ENCODE assay signal across 11 cellular contexts in the genomic region with DNA sequence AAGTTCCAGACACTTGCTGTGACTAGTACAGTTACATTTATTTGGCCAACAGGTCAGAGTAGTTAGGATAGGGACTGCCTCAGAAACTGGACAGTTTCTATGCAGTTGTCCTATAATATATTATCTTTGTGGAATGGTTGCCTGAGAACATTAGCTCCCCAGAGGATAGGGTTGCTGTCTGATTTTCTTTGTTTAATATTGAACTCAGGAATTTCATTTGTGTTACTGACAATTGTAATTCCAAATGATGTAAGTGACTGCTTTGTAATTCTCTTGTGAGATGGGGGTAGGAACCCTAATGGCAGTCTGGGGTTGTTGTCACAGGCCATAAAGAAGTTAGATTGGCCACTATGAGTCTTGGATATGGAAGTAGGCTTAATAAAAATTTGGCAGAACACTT. TPM values are rescaled to one million over a fixed set of nuclear protein-coding genes. Genes with fewer than 3 reads are reported as not detected.
DNase-seq lines count a peak whose midpoint lies in the region; ATAC-seq and TF ChIP-seq lines count a peak whose summit lies in the region.
"Had no signal": no experiment of that assay in that cellular context is flagged by ENCODE, and none has a peak within 500 bp of the region (broad histone marks: within the 10 kb centered on the region; RNA-seq: fewer than 3 reads in every experiment).

No MANE protein-coding gene starts in this region.

- H4K20me1 ChIP-seq in neural cell (ENCODE audit: insufficient read depth), result no peaks in the 10 kb centered on the region

- H3K4me1 Mint-ChIP-seq in CD4-positive, alpha-beta T cell (ENCODE audit: low read depth), result peaks cover 78% of the 10 kb centered on the region
- H3K4me1 Mint-ChIP-seq in brain, result peaks cover 40% of the 10 kb centered on the region

- H3K9ac ChIP-seq in HUES48 (ENCODE audit: low read depth, low read length), result no peak overlapping the region
- H3K9ac ChIP-seq in neural cell (ENCODE audit: low read length), result no peak overlapping the region

- no peak for TF ChIP-seq EP300 in neural cell (conservative IDR thresholded peaks at IDR 0.05; ENCODE audit: poor library complexity, severe bottlenecking)

- no peaks in the 10 kb centered on the region for H3K9me3 ChIP-seq in CD4-positive, alpha-beta T cell (ENCODE audit: control insufficient read depth, low read length)
- H3K9me3 ChIP-seq in HUES48 (ENCODE audit: control insufficient read depth, insufficient read depth, low read length) (no peaks in the 10 kb centered on the region), neural cell (ENCODE audit: low read length) (no peaks in the 10 kb centered on the region)
- H3K9me3 ChIP-seq: breast epithelium, prostate gland had no signal

- no peaks in the 10 kb centered on the region for H3F3A ChIP-seq in neural cell (ENCODE audit: insufficient read depth, low read length, poor library complexity, severe bottlenecking)

- H3K36me3 ChIP-seq in HUES48 (ENCODE audit: control insufficient read depth, insufficient read depth, low read length) (peaks cover 40% of the 10 kb centered on the region), neural cell (ENCODE audit: insufficient read depth, low read length) (no peaks in the 10 kb centered on the region)
- H3K36me3 ChIP-seq: breast epithelium, prostate gland had no signal

- no peaks in the 10 kb centered on the region for H3K27me3 Mint-ChIP-seq in CD4-positive, alpha-beta T cell
- peaks cover 8% of the 10 kb centered on the region for H3K27me3 Mint-ChIP-seq in brain

- no peaks in the 10 kb centered on the region for H3K9me3 Mint-ChIP-seq in CD4-positive, alpha-beta T cell
- H3K9me3 Mint-ChIP-seq in brain, result no peaks in the 10 kb centered on the region

- POLR2A ChIA-PET in CD4-positive, alpha-beta T cell (lab: Charles Lee), result interaction anchor here (1.1 kb wide), 1 partner anchor 207 kb away, joined by 4 read pairs; the partner anchor contains the start of gene PCNP

- TF ChIP-seq RAD21 in neural cell (conservative IDR thresholded peaks at IDR 0.05), result no peak

- H3K4me1 ChIP-seq in HUES48 (ENCODE audit: control insufficient read depth, insufficient read depth, low read length), result peaks cover 25% of the 10 kb centered on the region
- H3K4me1 ChIP-seq: breast epithelium, prostate gland had no signal

- TF ChIP-seq CTCF in CD4-positive, alpha-beta T cell (IDR thresholded peaks at IDR 0.05), result no peak
- no peak for TF ChIP-seq CTCF in brain (conservative IDR thresholded peaks at IDR 0.05)
- TF ChIP-seq CTCF in neural cell (IDR thresholded peaks at IDR 0.05; ENCODE audit: poor library complexity, severe bottlenecking), result no peak

- no peaks in the 10 kb centered on the region for H3K27me3 ChIP-seq in CD4-positive, alpha-beta T cell (ENCODE audit: control insufficient read depth, insufficient read depth, low read length)
- peaks cover 10% of the 10 kb centered on the region for H3K27me3 ChIP-seq in HUES48 (ENCODE audit: control insufficient read depth, insufficient read depth, low read length)
- no peaks in the 10 kb centered on the region for H3K27me3 ChIP-seq in neural cell (ENCODE audit: insufficient read depth, low read depth, low read length)
- H3K27me3 ChIP-seq: breast epithelium had no signal

- no peaks in the 10 kb centered on the region for H3K9me2 ChIP-seq in neural cell (ENCODE audit: insufficient read depth, low read length)

- H3K4me3 ChIP-seq in HUES48 (ENCODE audit: low read depth, low read length), result peak overlapping the region; percentile 88; the same call in 1 of the 2 replicates
- peak overlapping the region; percentile 89 for H3K4me3 ChIP-seq in neural cell (ENCODE audit: low read length)

- H3K27ac Mint-ChIP-seq in CD4-positive, alpha-beta T cell, result peak overlapping the region; percentile 100
- H3K27ac Mint-ChIP-seq in brain, result peak overlapping the region; percentile 26 to 96 (median 91)

- H3K79me2 ChIP-seq in neural cell (replicated peaks; ENCODE audit: insufficient read depth, low read length), result peaks cover 27% of the 10 kb centered on the region

- no peak overlapping the region for H3K27ac ChIP-seq in CD4-positive, alpha-beta T cell (ENCODE audit: low read depth, low read length)
- H3K27ac ChIP-seq in HUES48 (ENCODE audit: low read depth, low read length) (no peak overlapping the region), neural cell (ENCODE audit: low read length) (no peak overlapping the region)
- H3K27ac ChIP-seq: breast epithelium had no signal

- CTCF ChIA-PET in CD4-positive, alpha-beta T cell (lab: Charles Lee), result interaction anchor here (1.8 kb wide), 1 partner anchor 22 kb away, joined by 6 read pairs; no protein-coding TSS in a partner anchor

- H3K36me3 Mint-ChIP-seq in CD4-positive, alpha-beta T cell (ENCODE audit: low read depth), result peaks cover 54% of the 10 kb centered on the region
- peaks cover 35% of the 10 kb centered on the region for H3K36me3 Mint-ChIP-seq in brain

- H2AFZ ChIP-seq in neural cell (ENCODE audit: low read depth, low read length), result no peak overlapping the region

- H3K4me2 ChIP-seq in neural cell (ENCODE audit: low read length), result peak overlapping the region; percentile 86

- no peak for ATAC-seq in CD4-positive, alpha-beta T cell (ENCODE audit: poor library complexity)

- peak overlapping the region; percentile 98 for H3K4me3 Mint-ChIP-seq in CD4-positive, alpha-beta T cell
- peak overlapping the region; percentile 92 to 97 (median 94) for H3K4me3 Mint-ChIP-seq in brain

- DNase-seq in CD4-positive, alpha-beta T cell, result no peak
- DNase-seq in Kasumi-1 (lab: John Stamatoyannopoulos, UW), result no peak
- DNase-seq in HCEC 1CT, result no peak
- no peak for DNase-seq in NCI-H1092 treated with DMSO at 0.1 percent for 48 hours (lab: John Stamatoyannopoulos, UW)
- no peak for DNase-seq in NCI-H82 treated with DMSO at 0.1 percent for 48 hours (lab: John Stamatoyannopoulos, UW; ENCODE audit: unreplicated experiment)
- DNase-seq: KG1 had no signal

- intact Hi-C loops in CD4-positive, alpha-beta T cell (cut with DNase I, micrococcal nuclease), result loop anchor here in 1 of 2 experiments (2.0 kb wide), 1 partner anchor 50 kb away; no protein-coding TSS in a partner anchor

TF ChIP-seq in neural cell, 6 proteins besides CTCF, POLR2A, EP300 and RAD21:
- TF ChIP-seq, protein P1, sequence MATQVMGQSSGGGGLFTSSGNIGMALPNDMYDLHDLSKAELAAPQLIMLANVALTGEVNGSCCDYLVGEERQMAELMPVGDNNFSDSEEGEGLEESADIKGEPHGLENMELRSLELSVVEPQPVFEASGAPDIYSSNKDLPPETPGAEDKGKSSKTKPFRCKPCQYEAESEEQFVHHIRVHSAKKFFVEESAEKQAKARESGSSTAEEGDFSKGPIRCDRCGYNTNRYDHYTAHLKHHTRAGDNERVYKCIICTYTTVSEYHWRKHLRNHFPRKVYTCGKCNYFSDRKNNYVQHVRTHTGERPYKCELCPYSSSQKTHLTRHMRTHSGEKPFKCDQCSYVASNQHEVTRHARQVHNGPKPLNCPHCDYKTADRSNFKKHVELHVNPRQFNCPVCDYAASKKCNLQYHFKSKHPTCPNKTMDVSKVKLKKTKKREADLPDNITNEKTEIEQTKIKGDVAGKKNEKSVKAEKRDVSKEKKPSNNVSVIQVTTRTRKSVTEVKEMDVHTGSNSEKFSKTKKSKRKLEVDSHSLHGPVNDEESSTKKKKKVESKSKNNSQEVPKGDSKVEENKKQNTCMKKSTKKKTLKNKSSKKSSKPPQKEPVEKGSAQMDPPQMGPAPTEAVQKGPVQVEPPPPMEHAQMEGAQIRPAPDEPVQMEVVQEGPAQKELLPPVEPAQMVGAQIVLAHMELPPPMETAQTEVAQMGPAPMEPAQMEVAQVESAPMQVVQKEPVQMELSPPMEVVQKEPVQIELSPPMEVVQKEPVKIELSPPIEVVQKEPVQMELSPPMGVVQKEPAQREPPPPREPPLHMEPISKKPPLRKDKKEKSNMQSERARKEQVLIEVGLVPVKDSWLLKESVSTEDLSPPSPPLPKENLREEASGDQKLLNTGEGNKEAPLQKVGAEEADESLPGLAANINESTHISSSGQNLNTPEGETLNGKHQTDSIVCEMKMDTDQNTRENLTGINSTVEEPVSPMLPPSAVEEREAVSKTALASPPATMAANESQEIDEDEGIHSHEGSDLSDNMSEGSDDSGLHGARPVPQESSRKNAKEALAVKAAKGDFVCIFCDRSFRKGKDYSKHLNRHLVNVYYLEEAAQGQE (IDR thresholded peaks at IDR 0.05; ENCODE audit: borderline replicate concordance), result no peak
- TF ChIP-seq MXI1 (conservative IDR thresholded peaks at IDR 0.05; ENCODE audit: poor library complexity, severe bottlenecking) (no peak), SMC3 (conservative IDR thresholded peaks at IDR 0.05; ENCODE audit: poor library complexity) (no peak), TAF1 (IDR thresholded peaks at IDR 0.05; ENCODE audit: low read depth) (no peak), EZH2 (IDR thresholded peaks at IDR 0.05; ENCODE audit: borderline replicate concordance, insufficient read depth, low read length, poor library complexity, severe bottlenecking) (no peak), POLR2AphosphoS5 (IDR thresholded peaks at IDR 0.05) (no peak)
TF ChIP-seq in neural cell: peak in this region for 0.

RNA-seq across cellular contexts. Expression of gene NXPE3, which starts 2.2 kb away (rescaled TPM):
- total RNA-seq in CD4-positive, alpha-beta T cell, result 10 to 100 TPM; 37.4 to 37.5 TPM
- 9.1 TPM for polyA plus RNA-seq in brain (ENCODE audit: insufficient read depth, low read depth, low replicate concordance)
- polyA plus RNA-seq in neural cell, result 6.6 and 7.9 TPM in 2 replicates
- 18.3 and 20.0 TPM in 2 replicates for polyA minus RNA-seq in neural cell

RNA-seq across cellular contexts. Expression of gene CEP97, which starts 56.8 kb away (rescaled TPM):
- 1 to 10 TPM; 6.3 to 6.6 TPM for total RNA-seq in CD4-positive, alpha-beta T cell
- 5.7 TPM for polyA plus RNA-seq in brain (ENCODE audit: insufficient read depth, low read depth, low replicate concordance)
- polyA plus RNA-seq in neural cell, result 45.2 and 52.9 TPM in 2 replicates
- 136 and 143 TPM in 2 replicates for polyA minus RNA-seq in neural cell
